In genomic region chr3:4693620-4694019, GRCh38 we compare ENCODE assay signal across 12 cellular contexts.
DNase-seq lines count a peak whose midpoint lies in the region; ATAC-seq and TF ChIP-seq lines count a peak whose summit lies in the region.
"Had no signal": no experiment of that assay in that cellular context is flagged by ENCODE, and none has a peak within 500 bp of the region (broad histone marks: within the 10 kb centered on the region; RNA-seq: fewer than 3 reads in every experiment).

No MANE protein-coding gene starts in this region.

- intact Hi-C loops in Calu3 (cut with micrococcal nuclease; ENCODE audit: unreplicated experiment), result no loop called here

- H3K27ac Mint-ChIP-seq in Calu3 (ENCODE audit: unreplicated experiment), result no peak overlapping the region

- no peaks in the 10 kb centered on the region for H3K9me3 Mint-ChIP-seq in Calu3 (ENCODE audit: low read depth, unreplicated experiment)

- CTCF ChIA-PET in Calu3 (lab: Charles Lee), result no interaction called here

- no peaks in the 10 kb centered on the region for H3K4me1 Mint-ChIP-seq in Calu3 (ENCODE audit: low read depth, unreplicated experiment)

- TF ChIP-seq CTCF in Calu3 (IDR thresholded peaks at IDR 0.05; ENCODE audit: unreplicated experiment), result no peak

- H3K36me3 Mint-ChIP-seq in Calu3 (ENCODE audit: insufficient read depth, unreplicated experiment), result no peaks in the 10 kb centered on the region

- H3K4me3 Mint-ChIP-seq in Calu3 (ENCODE audit: low read depth, unreplicated experiment), result no peak overlapping the region

- peak; percentile 82 for ATAC-seq in GM18502 (IDR thresholded peaks at IDR 0.05; ENCODE audit: poor library complexity, unreplicated experiment)
- ATAC-seq in GM21381 (IDR thresholded peaks at IDR 0.05; ENCODE audit: unreplicated experiment), result peak; percentile 80
- peak; percentile 85 for ATAC-seq in HG03039 (IDR thresholded peaks at IDR 0.05; ENCODE audit: unreplicated experiment)
- ATAC-seq in left lobe of liver, result no peak
- ATAC-seq: psoas muscle, Right ventricle myocardium inferior had no signal

- H3K27me3 Mint-ChIP-seq in Calu3 (ENCODE audit: unreplicated experiment), result no peaks in the 10 kb centered on the region

- no TSS peak for BruUV-seq in Calu3 (replicated peaks; lab: Mats Ljungman, UMichigan)

- DNase-seq in NOMO-1 (lab: John Stamatoyannopoulos, UW; ENCODE audit: unreplicated experiment in 2 of 2) (peak; percentile 2 to 36), NCI-H510A treated with DMSO at 0.1 percent for 48 hours (lab: John Stamatoyannopoulos, UW) (no peak), left lobe of liver (ENCODE audit: low spot score) (no peak), Calu3 (no peak), DMS114 treated with DMSO at 0.1 percent for 48 hours (lab: John Stamatoyannopoulos, UW; ENCODE audit: unreplicated experiment) (no peak)
- DNase-seq: NCI-H345; psoas muscle; stimulated activated CD4-positive, alpha-beta T cell treated with anti-CD3 and anti-CD28 coated beads, Interleukin-4, amount 100 ng/mL, for 24 hours had no signal

Comparison
In these comparisons a context has a peak if more than half of its experiments do, and no peak if none do; other contexts are left out.
1. DNase-seq: peak in NOMO-1 (2 of 2); none in NCI-H510A treated with DMSO at 0.1 percent for 48 hours (single experiment), left lobe of liver (single experiment), Calu3 (single experiment) and DMS114 treated with DMSO at 0.1 percent for 48 hours (single experiment).